In the genomic region with DNA sequence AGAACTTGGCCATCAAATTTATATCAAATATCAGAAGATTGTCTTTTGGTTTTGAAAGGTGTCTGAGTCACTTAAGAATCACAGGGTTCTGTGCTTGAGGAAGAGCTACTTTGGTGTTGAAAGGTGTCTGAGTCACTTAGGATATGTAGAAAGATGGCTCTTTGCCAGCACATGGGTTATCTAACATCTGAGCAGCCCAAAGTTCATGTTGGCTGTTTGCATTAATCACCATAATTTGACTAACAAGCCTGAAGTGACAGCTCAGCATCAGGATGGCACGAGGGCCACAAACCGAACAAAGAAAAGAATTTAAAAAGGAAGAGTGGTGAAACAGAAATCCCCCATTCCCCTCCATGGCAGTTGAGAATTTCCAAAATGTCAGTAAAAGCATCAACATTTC, we compare ENCODE assay signal across 10 cellular contexts.
DNase-seq lines count a peak whose midpoint lies in the region; ATAC-seq and TF ChIP-seq lines count a peak whose summit lies in the region.
"Had no signal": no experiment of that assay in that cellular context is flagged by ENCODE, and none has a peak within 500 bp of the region (broad histone marks: within the 10 kb centered on the region; RNA-seq: fewer than 3 reads in every experiment).

No MANE protein-coding gene starts in this region.

- H3K27ac Mint-ChIP-seq in mesothelial cell of epicardium: no peak overlapping the region
- H3K27ac Mint-ChIP-seq: brain had no signal

- TF ChIP-seq POLR2A in upper lobe of left lung (IDR thresholded peaks at IDR 0.05): no peak

- no peak for TF ChIP-seq EP300 in upper lobe of left lung (IDR thresholded peaks at IDR 0.05)

- H3K27me3 ChIP-seq in colonic mucosa: no peaks in the 10 kb centered on the region
- H3K27me3 ChIP-seq in upper lobe of left lung: no peaks in the 10 kb centered on the region

- H3K4me3 ChIP-seq in colonic mucosa (no peak overlapping the region), upper lobe of left lung (no peak overlapping the region)

- H3K4me1 Mint-ChIP-seq in mesothelial cell of epicardium: no peaks in the 10 kb centered on the region

- H3K27me3 Mint-ChIP-seq in mesothelial cell of epicardium (ENCODE audit: low read depth): peaks cover 11% of the 10 kb centered on the region

- H3K4me3 Mint-ChIP-seq in mesothelial cell of epicardium: no peak overlapping the region
- H3K4me3 Mint-ChIP-seq: brain had no signal

- no peaks in the 10 kb centered on the region for H3K9me3 ChIP-seq in colonic mucosa
- H3K9me3 ChIP-seq in upper lobe of left lung: no peaks in the 10 kb centered on the region

- intact Hi-C loops in colonic mucosa (cut with DNase I): no loop called here

- no peak overlapping the region for H3K9ac ChIP-seq in colonic mucosa (ENCODE audit: low read depth in 2 of 2, low read length in 2 of 2)

- 83 to 84% methylated on average over 2 of the region's 2 CpGs for WGBS in upper lobe of left lung, 2 donors

- H3K36me3 ChIP-seq in colonic mucosa (no peaks in the 10 kb centered on the region), upper lobe of left lung (no peaks in the 10 kb centered on the region)

- no peaks in the 10 kb centered on the region for H3K4me1 ChIP-seq in colonic mucosa
- H3K4me1 ChIP-seq in upper lobe of left lung: no peaks in the 10 kb centered on the region

- peak; percentile 47 for DNase-seq in activated T-cell treated with anti-CD3 and anti-CD28 coated beads for 24 hours (ENCODE audit: low read depth)
- DNase-seq in activated T-cell treated with anti-CD3 and anti-CD28 coated beads, Interleukin-2, amount 50 U/mL, for 1 hour: no peak
- DNase-seq in RKO (ENCODE audit: low spot score): peak; percentile 57
- DNase-seq in colonic mucosa: peak; percentile 56
- DNase-seq in stimulated activated CD8-positive, alpha-beta memory T cell treated with anti-CD3 and anti-CD28 coated beads, Interleukin-4, amount 100 ng/mL, for 48 hours: peak; percentile 44
- DNase-seq in mesothelial cell of epicardium (ENCODE audit: low spot score in 2 of 2, unreplicated experiment in 2 of 2): no peak
- DNase-seq in upper lobe of left lung: no peak
- no peak for DNase-seq in dedifferentiated amniotic fluid mesenchymal stem cell (ENCODE audit: extremely low spot score)
- DNase-seq: NCI-H510A treated with DMSO at 0.1 percent for 48 hours had no signal

- no peak overlapping the region for H3K27ac ChIP-seq in colonic mucosa
- no peak overlapping the region for H3K27ac ChIP-seq in upper lobe of left lung

- TF ChIP-seq CTCF in colonic mucosa (IDR thresholded peaks at IDR 0.05) (no peak), mesothelial cell of epicardium (IDR thresholded peaks at IDR 0.05; ENCODE audit: unreplicated experiment) (no peak), upper lobe of left lung (IDR thresholded peaks at IDR 0.05) (no peak)

- no peak for ATAC-seq in upper lobe of left lung (ENCODE audit: low FRiP score in 2 of 2)

- H3K9me3 Mint-ChIP-seq in mesothelial cell of epicardium: no peaks in the 10 kb centered on the region

- no peaks in the 10 kb centered on the region for H3K36me3 Mint-ChIP-seq in mesothelial cell of epicardium
- H3K36me3 Mint-ChIP-seq: brain had no signal

Comparison
In these comparisons a context has a peak if more than half of its experiments do, and no peak if none do; other contexts are left out.
1. DNase-seq: peak in activated T-cell treated with anti-CD3 and anti-CD28 coated beads for 24 hours (single experiment), RKO (single experiment), colonic mucosa (single experiment) and stimulated activated CD8-positive, alpha-beta memory T cell treated with anti-CD3 and anti-CD28 coated beads, Interleukin-4, amount 100 ng/mL, for 48 hours (single experiment); none in activated T-cell treated with anti-CD3 and anti-CD28 coated beads, Interleukin-2, amount 50 U/mL, for 1 hour (single experiment), mesothelial cell of epicardium (0 of 2), upper lobe of left lung (0 of 2) and dedifferentiated amniotic fluid mesenchymal stem cell (single experiment).